Comparison of ENCODE assay signal across 17 cellular contexts in the genomic region with DNA sequence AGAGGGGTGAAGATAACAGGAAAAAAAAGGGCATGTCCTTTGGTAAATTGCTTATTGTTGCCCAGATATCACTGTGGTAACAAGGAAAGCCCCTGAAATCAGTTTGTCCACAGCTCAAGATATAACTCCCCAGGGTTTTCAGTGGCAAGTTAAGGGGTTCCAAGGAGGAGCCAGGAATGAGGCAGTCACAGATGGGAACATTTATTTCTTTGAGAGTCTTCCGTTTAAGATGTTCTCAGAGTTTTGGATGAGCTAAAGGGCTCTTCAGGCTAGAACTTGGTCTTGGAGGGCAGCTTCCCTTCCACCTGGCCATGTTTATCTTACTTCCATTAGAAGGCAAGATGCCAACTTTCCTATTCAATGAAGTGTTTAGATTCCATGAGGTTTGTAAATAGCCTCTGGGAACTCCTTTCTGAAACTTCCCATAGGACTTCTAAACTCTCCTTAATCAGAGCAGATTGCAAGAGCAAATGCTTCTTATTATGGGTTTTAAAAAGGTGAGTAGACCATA.
DNase-seq lines count a peak whose midpoint lies in the region; ATAC-seq and TF ChIP-seq lines count a peak whose summit lies in the region.
"Had no signal": no experiment of that assay in that cellular context is flagged by ENCODE, and none has a peak within 500 bp of the region (broad histone marks: within the 10 kb centered on the region; RNA-seq: fewer than 3 reads in every experiment).

No MANE protein-coding gene starts in this region.

- in situ Hi-C loops in G401 (cut with HindIII; ENCODE audit: low sequenced_read_pairs) = no loop called here

- H3K36me3 ChIP-seq in SJCRH30 (no peaks in the 10 kb centered on the region), hepatocyte (replicated peaks; ENCODE audit: insufficient read depth, low read depth) (no peaks in the 10 kb centered on the region)
- H3K36me3 ChIP-seq: BLaER1 had no signal

- no peak overlapping the region for H3K4me2 ChIP-seq in hepatocyte
- H3K4me2 ChIP-seq: BLaER1 had no signal

- H3K4me1 ChIP-seq in SJCRH30 = peaks cover 28% of the 10 kb centered on the region
- peaks cover 14% of the 10 kb centered on the region for H3K4me1 ChIP-seq in hepatocyte (ENCODE audit: insufficient read depth)
- H3K4me1 ChIP-seq: body of pancreas had no signal

- H4K20me1 ChIP-seq in hepatocyte (ENCODE audit: insufficient read depth, poor library complexity, severe bottlenecking) = no peaks in the 10 kb centered on the region
- H4K20me1 ChIP-seq: BLaER1 had no signal

- no peak overlapping the region for H3K4me3 ChIP-seq in SJCRH30
- no peak overlapping the region for H3K4me3 ChIP-seq in hepatocyte
- H3K4me3 ChIP-seq: BLaER1, body of pancreas, lung had no signal

- 65% methylated on average over 1 of the region's 1 CpG for WGBS in hepatocyte (ENCODE audit: low lambda C conversion rate, missing lambda C conversion rate)

- no peak overlapping the region for H2AFZ ChIP-seq in hepatocyte

- DNase-seq in COLO668 (lab: John Stamatoyannopoulos, UW; ENCODE audit: unreplicated experiment) (peak; percentile 7), NCI-H1092 (lab: John Stamatoyannopoulos, UW) (peak; percentile 8), SJCRH30 (peak; percentile 49 to 84), hepatocyte (ENCODE audit: low spot score) (peak; percentile 17), T1000 (lab: John Stamatoyannopoulos, UW) (no peak), G401 (ENCODE audit: low spot score) (no peak)
- no peak for DNase-seq in activated CD8-positive, alpha-beta memory T cell treated with anti-CD3 and anti-CD28 coated beads, Interleukin-2, amount 50 U/mL, for 48 hours
- DNase-seq: activated CD4-positive, alpha-beta T cell treated with anti-CD3 and anti-CD28 coated beads, Interleukin-2, amount 50 U/mL, for 1 hour; body of pancreas; NCI-H1694; stimulated activated CD4-positive, alpha-beta T cell treated with anti-CD3 and anti-CD28 coated beads, Interleukin-2, amount 100 ng/mL, for 24 hours had no signal

- H3K9me3 ChIP-seq in SJCRH30 (replicated peaks) (no peaks in the 10 kb centered on the region; the same call in 1 of the 2 replicates), hepatocyte (ENCODE audit: low read depth) (no peaks in the 10 kb centered on the region)
- H3K9me3 ChIP-seq: BLaER1, body of pancreas had no signal

- no peaks in the 10 kb centered on the region for H3K9me2 ChIP-seq in hepatocyte (replicated peaks; ENCODE audit: insufficient read depth)

- H3K27me3 ChIP-seq in SJCRH30 (no peaks in the 10 kb centered on the region), hepatocyte (no peaks in the 10 kb centered on the region)
- H3K27me3 ChIP-seq: BLaER1, body of pancreas had no signal

- no peaks in the 10 kb centered on the region for H3K79me2 ChIP-seq in hepatocyte

- TF ChIP-seq CTCF in hepatocyte (IDR thresholded peaks at IDR 0.05; ENCODE audit: poor library complexity) = no peak

- H3K27ac ChIP-seq in SJCRH30 (peak overlapping the region; percentile 37), hepatocyte (peak overlapping the region; percentile 33)
- H3K27ac ChIP-seq: BLaER1, body of pancreas had no signal

- no peak for ATAC-seq in GM19455 (IDR thresholded peaks at IDR 0.05; ENCODE audit: unreplicated experiment)
- ATAC-seq: activated T-helper 17 cell treated with anti-CD3 and anti-CD28 coated beads, Interleukin-2, amount 50 U/mL, for 72 hours; body of pancreas; HepG2; stimulated activated memory B cell treated with anti-CD40 and anti-IgM and Interleukin-4, amounts not matched to agents 10 μg/mL and 1 μg/mL and 100 μg/mL, for 72 hours had no signal

Comparison
In these comparisons a context has a peak if more than half of its experiments do, and no peak if none do; other contexts are left out.
1. DNase-seq: peak in COLO668 (single experiment), NCI-H1092 (single experiment), SJCRH30 (2 of 2) and hepatocyte (single experiment); none in activated CD8-positive, alpha-beta memory T cell treated with anti-CD3 and anti-CD28 coated beads, Interleukin-2, amount 50 U/mL, for 48 hours (single experiment), T1000 (single experiment) and G401 (single experiment).